ENCODE assay signal across 13 cellular contexts in genomic region chr9:127559247-127559680, GRCh38. TPM values are rescaled to one million over a fixed set of nuclear protein-coding genes. Genes with fewer than 3 reads are reported as not detected.
A peak's percentile ranks its signal among the peaks of the same experiment; 100 is the strongest.
DNase-seq lines count a peak whose midpoint lies in the region; ATAC-seq, FAIRE-seq and TF ChIP-seq lines count a peak whose summit lies in the region.
"Had no signal": no experiment of that assay in that cellular context is flagged by ENCODE, and none has a peak within 500 bp of the region (broad histone marks: within the 10 kb centered on the region; RNA-seq: fewer than 3 reads in every experiment).

No MANE protein-coding gene starts in this region.

- H3K27me3 ChIP-seq in K562 (ENCODE audit: control insufficient read depth in 2 of 2, insufficient read depth in 2 of 2, low read length in 2 of 2) = no peaks in the 10 kb centered on the region
- no peaks in the 10 kb centered on the region for H3K27me3 ChIP-seq in muscle layer of duodenum (ENCODE audit: low read depth, low read length)
- no peaks in the 10 kb centered on the region for H3K27me3 ChIP-seq in upper lobe of right lung

- TF ChIP-seq POLR2A in K562 (conservative IDR thresholded peaks at IDR 0.05) = no peak

- CTCF ChIA-PET in K562 (lab: Yijun Ruan, JAX; ENCODE audit: low intra/inter-chr PET ratio) = no interaction called here

- H3K9me3 ChIP-seq in K562 (replicated peaks; ENCODE audit: control insufficient read depth, insufficient read depth, low read depth, low read length) (no peaks in the 10 kb centered on the region), muscle layer of duodenum (ENCODE audit: control insufficient read depth in 1 of 2, low read length in 2 of 2) (no peaks in the 10 kb centered on the region), upper lobe of right lung (no peaks in the 10 kb centered on the region)

- H3K36me3 ChIP-seq in K562 (ENCODE audit: control insufficient read depth, insufficient read depth, low read length) (peaks cover 70% of the 10 kb centered on the region; the same call in 2 of the 3 replicates), muscle layer of duodenum (ENCODE audit: control insufficient read depth in 1 of 2, insufficient read depth in 2 of 2, low read length in 2 of 2) (peaks cover 15 to 26% of the 10 kb centered on the region in 2 donors), upper lobe of right lung (peaks cover 12% of the 10 kb centered on the region)

- peak; percentile 26 for DNase-seq in Right ventricle myocardium inferior (ENCODE audit: missing footprints)
- DNase-seq in left ventricle myocardium superior = no peak
- DNase-seq in K562 (ENCODE audit: extremely low read depth in 1 of 4, low spot score in 3 of 4) = no peak
- no peak for DNase-seq in upper lobe of right lung
- DNase-seq in GM10266 (ENCODE audit: extremely low spot score) = no peak
- no peak for DNase-seq in NCI-H1930 (lab: John Stamatoyannopoulos, UW)
- no peak for DNase-seq in urothelium cell line (ENCODE audit: low spot score)
- DNase-seq: KBM-7, NCI-H187 treated with DMSO at 0.1 percent for 48 hours, NCI-H82 had no signal

- H3K4me1 ChIP-seq in K562 (replicated peaks in 1 of 2; ENCODE audit: control insufficient read depth in 2 of 2, insufficient read depth in 2 of 2, low read length in 2 of 2) (peaks cover 54 to 55% of the 10 kb centered on the region in 2 experiments), muscle layer of duodenum (ENCODE audit: control insufficient read depth in 1 of 2, insufficient read depth in 2 of 2, low read length in 2 of 2) (peaks cover 45 to 59% of the 10 kb centered on the region in 2 donors), upper lobe of right lung (peaks cover 99% of the 10 kb centered on the region)

- TF ChIP-seq RAD21 in K562 (CRISPR knock-in tag; conservative IDR thresholded peaks at IDR 0.05 in 1 of 2, IDR thresholded peaks at IDR 0.05 in 1 of 2) = no peak

- no peak for TF ChIP-seq CTCF in K562 (IDR thresholded peaks at IDR 0.05 in 2 of 3, conservative IDR thresholded peaks at IDR 0.05 in 1 of 3; ENCODE audit: insufficient read depth in 2 of 3, low read depth in 1 of 3, low read length in 3 of 3)
- no peak for TF ChIP-seq CTCF in upper lobe of right lung (IDR thresholded peaks at IDR 0.05)
- no peak for TF ChIP-seq CTCF in GM10266 (IDR thresholded peaks at IDR 0.05; ENCODE audit: control insufficient read depth, insufficient read depth, low read depth, missing control alignments)

- H3K4me3 ChIP-seq in K562 = no peak overlapping the region
- no peak overlapping the region for H3K4me3 ChIP-seq in muscle layer of duodenum (ENCODE audit: low read depth in 1 of 2, low read length in 2 of 2)
- no peak overlapping the region for H3K4me3 ChIP-seq in upper lobe of right lung

- ATAC-seq in Right ventricle myocardium inferior = no peak
- ATAC-seq in left ventricle myocardium superior = no peak
- no peak for ATAC-seq in K562
- no peak for ATAC-seq in upper lobe of right lung
- ATAC-seq: activated CD4-positive, CD25-positive, alpha-beta regulatory T cell treated with anti-CD3 and anti-CD28 coated beads, Interleukin-2, amount 50 U/mL, for 24 hours; esophagus mucosa had no signal

- H3K79me2 ChIP-seq in K562 (ENCODE audit: control insufficient read depth, insufficient read depth, low read length) = peaks cover 90% of the 10 kb centered on the region

- no peak overlapping the region for H3K27ac ChIP-seq in K562 (ENCODE audit: extremely low read depth, low read depth, low read length)
- H3K27ac ChIP-seq in muscle layer of duodenum (ENCODE audit: low read length) = peak overlapping the region; percentile 29
- peak overlapping the region; percentile 86 for H3K27ac ChIP-seq in upper lobe of right lung

- 89% methylated on average over 4 of the region's 5 CpGs for WGBS in K562 (ENCODE audit: insufficient coverage, low coverage, missing lambda C conversion rate)

- H2AFZ ChIP-seq in K562 (ENCODE audit: low read depth, low read length) = no peak overlapping the region

- H3K9ac ChIP-seq in K562 (ENCODE audit: insufficient read depth in 1 of 2, low read depth in 2 of 2, low read length in 2 of 2) = peak overlapping the region in 1 of 2 experiments; percentile 39; a peak in 1 of 4 replicates

- H4K20me1 ChIP-seq in K562 (replicated peaks; ENCODE audit: control insufficient read depth, insufficient read depth, low read length) = peaks cover 20% of the 10 kb centered on the region

- no peaks in the 10 kb centered on the region for H3K9me1 ChIP-seq in K562 (ENCODE audit: control insufficient read depth, insufficient read depth, low read length)

- POLR2A ChIA-PET in K562 (lab: Yijun Ruan, JAX) = interaction anchor here (0.8 to 1.8 kb wide), 3 partner anchors 11 to 195 kb away, joined by 3 to 6 read pairs (median 4); no protein-coding TSS in a partner anchor

- no peak for FAIRE-seq in K562 (lab: Jason Lieb, UNC)
- FAIRE-seq in urothelium cell line (lab: Jason Lieb, UNC) = no peak

- no TSS peak for BruUV-seq in K562 (replicated peaks; lab: Mats Ljungman, UMichigan)

- in situ Hi-C loops in K562 (cut with MboI) = no loop called here

- intact Hi-C loops in Right ventricle myocardium inferior (cut with DNase I) (no loop called here), left ventricle myocardium superior (cut with micrococcal nuclease) (no loop called here), K562 (cut with micrococcal nuclease) (no loop called here), upper lobe of right lung (cut with DNase I) (no loop called here)

- no peak for TF ChIP-seq EP300 in K562 (IDR thresholded peaks at IDR 0.05; ENCODE audit: low read length)

- H3K4me2 ChIP-seq in K562 (ENCODE audit: insufficient read depth, low read length) = no peak overlapping the region

TF ChIP-seq in K562, 482 proteins besides CTCF, POLR2A, EP300 and RAD21:
- TF ChIP-seq BCOR (IDR thresholded peaks at IDR 0.05) = peak; percentile 22; the same call in 1 of the 2 replicates
- TF ChIP-seq ESRRA (IDR thresholded peaks at IDR 0.05; ENCODE audit: borderline replicate concordance, low read depth) = no peak
- TF ChIP-seq GABPB2 (CRISPR knock-in tag; conservative IDR thresholded peaks at IDR 0.05) = no peak
- TF ChIP-seq BRCA1 (IDR thresholded peaks at IDR 0.05) = no peak
- TF ChIP-seq BRCA1 (CRISPR knock-in tag; IDR thresholded peaks at IDR 0.05) = 0 out of 2 replicates have a peak, but pooled peaks have one; percentile 4

RNA-seq across cellular contexts. Expression of gene STXBP1, which starts 52.8 kb away (rescaled TPM):
- 51.5 TPM for total RNA-seq in Right ventricle myocardium inferior
- 49.4 TPM for total RNA-seq in left ventricle myocardium superior
- 36.4 and 43.1 TPM in 2 replicates for total RNA-seq in K562 (2011; cell fraction: chromatin; rRNA removed; ENCODE audit: low replicate concordance)
- total RNA-seq in K562 (2011; cell fraction: nucleolus; rRNA removed) = 15.3 and 19.2 TPM in 2 replicates
- total RNA-seq in K562 (2011; cell fraction: nucleoplasm; rRNA removed) = 30.8 and 40.9 TPM in 2 replicates
- 9.7 and 14.7 TPM in 2 replicates for total RNA-seq in K562 (2014; rRNA removed)
- 5.6 and 6.0 TPM in 2 replicates for total RNA-seq in K562 (2014; rRNA removed; fragmentation: Illumina TruSeq; extraction: Trizol)
- 4.4 and 4.6 TPM in 2 replicates for total RNA-seq in K562 (2015; rRNA removed; fragmentation: Illumina TruSeq; extraction: Trizol)
- 32.5 and 35.1 TPM in 2 replicates for total RNA-seq in K562 (2021)
- polyA plus RNA-seq in K562 (2011; rRNA removed) = 11.1 and 15.9 TPM in 2 replicates
- 9.6 and 10.4 TPM in 2 replicates for polyA plus RNA-seq in K562 (2011; cell fraction: cytosol; rRNA removed)
- 19.9 and 22.9 TPM in 2 replicates for polyA plus RNA-seq in K562 (2011; cell fraction: nucleus; rRNA removed)
- 24.2 and 28.8 TPM in 2 replicates for polyA plus RNA-seq in K562 (2012)
- polyA plus RNA-seq in K562 (2014; fragmentation: Illumina TruSeq; extraction: Trizol) = 20.2 and 23.8 TPM in 2 replicates
- 1 to 10 TPM; 6.2 to 8.1 TPM for polyA plus RNA-seq in K562 (2014; fragmentation: Nextera tagmentation; extraction: Ambion mirVana)
- polyA plus RNA-seq in K562 (2014; rRNA removed) = 10.9 and 12.7 TPM in 2 replicates
- polyA minus RNA-seq in K562 (2011; rRNA and poly(A)+ RNA removed) = 9.1 and 12.1 TPM in 2 replicates
- polyA minus RNA-seq in K562 (2011; cell fraction: cytosol; rRNA and poly(A)+ RNA removed) = 15.6 and 23.9 TPM in 2 replicates
- 7.0 and 13.6 TPM in 2 replicates for polyA minus RNA-seq in K562 (2011; cell fraction: nucleus; rRNA and poly(A)+ RNA removed)
- 92.1 TPM for total RNA-seq in upper lobe of right lung
